Comparison of ENCODE assay signal across 10 cellular contexts in the genomic region with DNA sequence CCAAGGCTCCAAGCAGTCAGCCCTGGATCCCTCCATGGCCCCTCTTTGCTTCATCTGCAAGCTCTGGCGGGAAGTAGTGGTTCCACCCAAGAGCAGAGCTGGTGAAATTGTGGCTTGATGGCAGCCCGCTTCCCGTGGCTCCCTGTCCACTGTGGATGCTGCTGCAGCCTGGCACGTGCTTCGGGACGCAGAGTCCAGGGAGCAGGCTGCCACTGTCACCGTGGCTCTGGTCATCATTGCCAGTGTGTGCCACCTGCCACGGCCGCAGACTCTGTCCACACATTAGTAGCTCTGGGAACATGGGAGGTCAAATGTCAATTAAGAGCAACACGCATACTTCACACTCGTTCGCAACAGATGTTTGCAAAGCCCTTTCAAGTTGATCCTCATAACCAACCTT. TPM values are rescaled to one million over a fixed set of nuclear protein-coding genes. Genes with fewer than 3 reads are reported as not detected.
"Had no signal": no experiment of that assay in that cellular context is flagged by ENCODE, and none has a peak within 500 bp of the region (broad histone marks: within the 10 kb centered on the region; RNA-seq: fewer than 3 reads in every experiment).

No MANE protein-coding gene starts in this region.

- H3K4me3 ChIP-seq: GM23248 had no signal

- H3K9ac ChIP-seq: GM23248 had no signal

- H2AFZ ChIP-seq: GM23248 had no signal

- DNase-seq: GM23248, GOT3, H9, HCEC 1CT, KG1 had no signal

- H3K27ac Mint-ChIP-seq: H9, IgD-negative memory B cell had no signal

- H3K36me3 Mint-ChIP-seq: IgD-negative memory B cell had no signal

- ATAC-seq: HepG2 had no signal

- H3K9me3 Mint-ChIP-seq: H9, IgD-negative memory B cell had no signal

- H3K27ac ChIP-seq: GM23248, HL-60 had no signal

- H3K4me3 Mint-ChIP-seq: H9, IgD-negative memory B cell had no signal

- FAIRE-seq: H54, HepG2 had no signal

- H3K4me1 Mint-ChIP-seq: IgD-negative memory B cell had no signal

RNA-seq across cellular contexts. Expression of a gene that starts 40.8 kb away (rescaled TPM):
- total RNA-seq: GM23248, H9, HepG2 had no signal
- polyA plus RNA-seq: GM23248, HepG2, IgD-negative memory B cell had no signal

RNA-seq across cellular contexts. Expression of a gene that starts 43.0 kb away (rescaled TPM):
- total RNA-seq: GM23248, HepG2, HT1080 had no signal
- polyA plus RNA-seq: GM23248, HepG2, IgD-negative memory B cell had no signal
